Comparison of ENCODE assay signal across 1 cellular context in the genomic region with DNA sequence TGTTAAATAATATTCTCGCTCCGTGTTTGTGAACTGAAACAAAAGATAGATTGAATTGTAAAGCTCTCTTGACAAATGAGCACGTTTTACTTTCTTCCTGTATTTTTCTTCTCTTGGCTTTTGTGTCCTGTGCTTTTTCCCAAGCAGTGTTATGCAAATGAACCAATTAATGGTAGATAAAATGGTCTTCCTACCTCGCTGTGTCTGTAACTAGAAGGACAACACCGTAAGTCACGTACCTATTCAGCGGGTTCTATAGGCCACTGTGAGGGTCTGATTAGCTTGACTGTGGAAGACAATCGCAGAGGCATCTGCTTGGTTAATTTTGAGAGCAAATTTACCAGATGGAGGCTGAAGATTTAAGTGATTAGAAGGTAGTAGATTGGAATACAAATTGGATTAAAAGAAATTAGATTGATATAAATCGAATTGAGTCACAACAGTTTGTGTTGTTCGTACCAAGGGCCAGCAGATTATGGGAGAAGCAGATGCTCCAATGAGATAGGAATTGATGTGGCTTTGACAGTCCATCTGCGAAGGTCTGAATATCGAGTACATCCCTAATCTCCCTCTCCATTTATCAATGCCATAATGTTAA.
TF ChIP-seq lines count a peak whose summit lies in the region.

No MANE protein-coding gene starts in this region.

TF ChIP-seq in H1, 55 proteins besides CTCF, POLR2A, EP300 and RAD21:
- TF ChIP-seq TAF1 (IDR thresholded peaks at IDR 0.05; ENCODE audit: low read depth, low read length) (peak; percentile 29; the same call in 1 of the 2 replicates), HDAC2 (IDR thresholded peaks at IDR 0.05; ENCODE audit: borderline replicate concordance in 1 of 2, low read depth in 2 of 2, low read length in 2 of 2) (peak in 1 of 2 experiments; percentile 71; a peak in 1 of 4 replicates), RBBP5 (IDR thresholded peaks at IDR 0.05; ENCODE audit: borderline replicate concordance, low read depth, low read length) (no peak), SP1 (IDR thresholded peaks at IDR 0.05; ENCODE audit: low read depth, low read length) (peak; percentile 50; the same call in 1 of the 2 replicates), JUND (IDR thresholded peaks at IDR 0.05; ENCODE audit: low read length) (no peak), POU5F1 (IDR thresholded peaks at IDR 0.05; ENCODE audit: low read depth, low read length) (0 out of 2 replicates have a peak, but pooled peaks have one; percentile 23), NANOG (IDR thresholded peaks at IDR 0.05; ENCODE audit: insufficient read depth, low read depth, low read length, poor library complexity, severe bottlenecking) (peak; percentile 94), BCL11A (IDR thresholded peaks at IDR 0.05; ENCODE audit: low read depth in 2 of 2, low read length in 2 of 2) (no peak), KDM5A (IDR thresholded peaks at IDR 0.05; ENCODE audit: low read length) (no peak), CBX5 (IDR thresholded peaks at IDR 0.05; ENCODE audit: low read depth, low read length) (no peak), EGR1 (IDR thresholded peaks at IDR 0.05; ENCODE audit: borderline replicate concordance, low read depth, low read length) (no peak), CTBP2 (IDR thresholded peaks at IDR 0.05; ENCODE audit: borderline replicate concordance, insufficient read depth, insufficient read length, low read length) (no peak), NRF1 (IDR thresholded peaks at IDR 0.05; ENCODE audit: low read depth, low read length) (no peak), SIRT6 (IDR thresholded peaks at IDR 0.05; ENCODE audit: low read length) (no peak), BRCA1 (IDR thresholded peaks at IDR 0.05; ENCODE audit: low read depth, low read length) (no peak), TCF12 (IDR thresholded peaks at IDR 0.05; ENCODE audit: low read depth, low read length) (no peak), CHD1 (IDR thresholded peaks at IDR 0.05; ENCODE audit: low read depth, low read length) (no peak), SAP30 (IDR thresholded peaks at IDR 0.05; ENCODE audit: insufficient read depth, insufficient replicate concordance, low read length) (no peak), FOSL1 (IDR thresholded peaks at IDR 0.05; ENCODE audit: insufficient read depth, low read depth, low read length) (no peak)
- TF ChIP-seq, protein P1, sequence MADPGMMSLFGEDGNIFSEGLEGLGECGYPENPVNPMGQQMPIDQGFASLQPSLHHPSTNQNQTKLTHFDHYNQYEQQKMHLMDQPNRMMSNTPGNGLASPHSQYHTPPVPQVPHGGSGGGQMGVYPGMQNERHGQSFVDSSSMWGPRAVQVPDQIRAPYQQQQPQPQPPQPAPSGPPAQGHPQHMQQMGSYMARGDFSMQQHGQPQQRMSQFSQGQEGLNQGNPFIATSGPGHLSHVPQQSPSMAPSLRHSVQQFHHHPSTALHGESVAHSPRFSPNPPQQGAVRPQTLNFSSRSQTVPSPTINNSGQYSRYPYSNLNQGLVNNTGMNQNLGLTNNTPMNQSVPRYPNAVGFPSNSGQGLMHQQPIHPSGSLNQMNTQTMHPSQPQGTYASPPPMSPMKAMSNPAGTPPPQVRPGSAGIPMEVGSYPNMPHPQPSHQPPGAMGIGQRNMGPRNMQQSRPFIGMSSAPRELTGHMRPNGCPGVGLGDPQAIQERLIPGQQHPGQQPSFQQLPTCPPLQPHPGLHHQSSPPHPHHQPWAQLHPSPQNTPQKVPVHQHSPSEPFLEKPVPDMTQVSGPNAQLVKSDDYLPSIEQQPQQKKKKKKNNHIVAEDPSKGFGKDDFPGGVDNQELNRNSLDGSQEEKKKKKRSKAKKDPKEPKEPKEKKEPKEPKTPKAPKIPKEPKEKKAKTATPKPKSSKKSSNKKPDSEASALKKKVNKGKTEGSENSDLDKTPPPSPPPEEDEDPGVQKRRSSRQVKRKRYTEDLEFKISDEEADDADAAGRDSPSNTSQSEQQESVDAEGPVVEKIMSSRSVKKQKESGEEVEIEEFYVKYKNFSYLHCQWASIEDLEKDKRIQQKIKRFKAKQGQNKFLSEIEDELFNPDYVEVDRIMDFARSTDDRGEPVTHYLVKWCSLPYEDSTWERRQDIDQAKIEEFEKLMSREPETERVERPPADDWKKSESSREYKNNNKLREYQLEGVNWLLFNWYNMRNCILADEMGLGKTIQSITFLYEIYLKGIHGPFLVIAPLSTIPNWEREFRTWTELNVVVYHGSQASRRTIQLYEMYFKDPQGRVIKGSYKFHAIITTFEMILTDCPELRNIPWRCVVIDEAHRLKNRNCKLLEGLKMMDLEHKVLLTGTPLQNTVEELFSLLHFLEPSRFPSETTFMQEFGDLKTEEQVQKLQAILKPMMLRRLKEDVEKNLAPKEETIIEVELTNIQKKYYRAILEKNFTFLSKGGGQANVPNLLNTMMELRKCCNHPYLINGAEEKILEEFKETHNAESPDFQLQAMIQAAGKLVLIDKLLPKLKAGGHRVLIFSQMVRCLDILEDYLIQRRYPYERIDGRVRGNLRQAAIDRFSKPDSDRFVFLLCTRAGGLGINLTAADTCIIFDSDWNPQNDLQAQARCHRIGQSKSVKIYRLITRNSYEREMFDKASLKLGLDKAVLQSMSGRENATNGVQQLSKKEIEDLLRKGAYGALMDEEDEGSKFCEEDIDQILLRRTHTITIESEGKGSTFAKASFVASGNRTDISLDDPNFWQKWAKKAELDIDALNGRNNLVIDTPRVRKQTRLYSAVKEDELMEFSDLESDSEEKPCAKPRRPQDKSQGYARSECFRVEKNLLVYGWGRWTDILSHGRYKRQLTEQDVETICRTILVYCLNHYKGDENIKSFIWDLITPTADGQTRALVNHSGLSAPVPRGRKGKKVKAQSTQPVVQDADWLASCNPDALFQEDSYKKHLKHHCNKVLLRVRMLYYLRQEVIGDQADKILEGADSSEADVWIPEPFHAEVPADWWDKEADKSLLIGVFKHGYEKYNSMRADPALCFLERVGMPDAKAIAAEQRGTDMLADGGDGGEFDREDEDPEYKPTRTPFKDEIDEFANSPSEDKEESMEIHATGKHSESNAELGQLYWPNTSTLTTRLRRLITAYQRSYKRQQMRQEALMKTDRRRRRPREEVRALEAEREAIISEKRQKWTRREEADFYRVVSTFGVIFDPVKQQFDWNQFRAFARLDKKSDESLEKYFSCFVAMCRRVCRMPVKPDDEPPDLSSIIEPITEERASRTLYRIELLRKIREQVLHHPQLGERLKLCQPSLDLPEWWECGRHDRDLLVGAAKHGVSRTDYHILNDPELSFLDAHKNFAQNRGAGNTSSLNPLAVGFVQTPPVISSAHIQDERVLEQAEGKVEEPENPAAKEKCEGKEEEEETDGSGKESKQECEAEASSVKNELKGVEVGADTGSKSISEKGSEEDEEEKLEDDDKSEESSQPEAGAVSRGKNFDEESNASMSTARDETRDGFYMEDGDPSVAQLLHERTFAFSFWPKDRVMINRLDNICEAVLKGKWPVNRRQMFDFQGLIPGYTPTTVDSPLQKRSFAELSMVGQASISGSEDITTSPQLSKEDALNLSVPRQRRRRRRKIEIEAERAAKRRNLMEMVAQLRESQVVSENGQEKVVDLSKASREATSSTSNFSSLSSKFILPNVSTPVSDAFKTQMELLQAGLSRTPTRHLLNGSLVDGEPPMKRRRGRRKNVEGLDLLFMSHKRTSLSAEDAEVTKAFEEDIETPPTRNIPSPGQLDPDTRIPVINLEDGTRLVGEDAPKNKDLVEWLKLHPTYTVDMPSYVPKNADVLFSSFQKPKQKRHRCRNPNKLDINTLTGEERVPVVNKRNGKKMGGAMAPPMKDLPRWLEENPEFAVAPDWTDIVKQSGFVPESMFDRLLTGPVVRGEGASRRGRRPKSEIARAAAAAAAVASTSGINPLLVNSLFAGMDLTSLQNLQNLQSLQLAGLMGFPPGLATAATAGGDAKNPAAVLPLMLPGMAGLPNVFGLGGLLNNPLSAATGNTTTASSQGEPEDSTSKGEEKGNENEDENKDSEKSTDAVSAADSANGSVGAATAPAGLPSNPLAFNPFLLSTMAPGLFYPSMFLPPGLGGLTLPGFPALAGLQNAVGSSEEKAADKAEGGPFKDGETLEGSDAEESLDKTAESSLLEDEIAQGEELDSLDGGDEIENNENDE (IDR thresholded peaks at IDR 0.05; ENCODE audit: insufficient replicate concordance, low read length) = peak; percentile 56
- TF ChIP-seq, protein P2, sequence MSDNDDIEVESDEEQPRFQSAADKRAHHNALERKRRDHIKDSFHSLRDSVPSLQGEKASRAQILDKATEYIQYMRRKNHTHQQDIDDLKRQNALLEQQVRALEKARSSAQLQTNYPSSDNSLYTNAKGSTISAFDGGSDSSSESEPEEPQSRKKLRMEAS (IDR thresholded peaks at IDR 0.05) = no peak; the same call in 1 of the 2 replicates
- TF ChIP-seq, protein P3, sequence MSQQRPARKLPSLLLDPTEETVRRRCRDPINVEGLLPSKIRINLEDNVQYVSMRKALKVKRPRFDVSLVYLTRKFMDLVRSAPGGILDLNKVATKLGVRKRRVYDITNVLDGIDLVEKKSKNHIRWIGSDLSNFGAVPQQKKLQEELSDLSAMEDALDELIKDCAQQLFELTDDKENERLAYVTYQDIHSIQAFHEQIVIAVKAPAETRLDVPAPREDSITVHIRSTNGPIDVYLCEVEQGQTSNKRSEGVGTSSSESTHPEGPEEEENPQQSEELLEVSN (IDR thresholded peaks at IDR 0.05) = no peak
